ENCODE assay signal across 10 cellular contexts in genomic region chr1:208242186-208242585, GRCh38. TPM values are rescaled to one million over a fixed set of nuclear protein-coding genes. Genes with fewer than 3 reads are reported as not detected.
DNase-seq lines count a peak whose midpoint lies in the region; TF ChIP-seq lines count a peak whose summit lies in the region.
"Had no signal": no experiment of that assay in that cellular context is flagged by ENCODE, and none has a peak within 500 bp of the region (broad histone marks: within the 10 kb centered on the region; RNA-seq: fewer than 3 reads in every experiment).

No MANE protein-coding gene starts in this region.

- DNase-seq in AG09309 (ENCODE audit: low read depth), result no peak
- DNase-seq in PC-9, result no peak
- no peak for DNase-seq in epithelial cell of proximal tubule (ENCODE audit: low read depth)
- no peak for DNase-seq in nephron progenitor cell
- DNase-seq in adrenal gland, result no peak
- DNase-seq in amygdala (lab: John Stamatoyannopoulos, UW), result no peak
- no peak for DNase-seq in iPS-NIHi7 (ENCODE audit: extremely low spot score)
- no peak for DNase-seq in H9
- DNase-seq: activated CD4-positive, alpha-beta T cell treated with anti-CD3 and anti-CD28 coated beads, Interleukin-2, amount 50 U/mL, for 48 hours; Karpas-422 had no signal

- H2BK12ac ChIP-seq in H9 (ENCODE audit: insufficient read length, low read depth, low read length), result no peak overlapping the region

- no peak overlapping the region for H3T11ph ChIP-seq in H9 (ENCODE audit: low read length)

- H4K5ac ChIP-seq in H9 (ENCODE audit: insufficient read length, low read depth, low read length), result no peak overlapping the region

- no peaks in the 10 kb centered on the region for H3K27me3 ChIP-seq in PC-9 (ENCODE audit: insufficient read depth, low read depth)
- H3K27me3 ChIP-seq in adrenal gland, result no peaks in the 10 kb centered on the region
- H3K27me3 ChIP-seq in H9 (ENCODE audit: insufficient read depth, low read length), result peaks cover 24% of the 10 kb centered on the region; the same call in 1 of the 2 replicates

- no peak overlapping the region for H2BK120ac ChIP-seq in H9 (ENCODE audit: low read depth, low read length, poor library complexity, severe bottlenecking)

- no peak overlapping the region for H3K4ac ChIP-seq in H9 (ENCODE audit: low read depth, low read length)

- intact Hi-C loops in PC-9 (cut with micrococcal nuclease; ENCODE audit: unreplicated experiment), result loop anchor here (10.0 kb wide), 1 partner anchor 1113 kb away; no protein-coding TSS in a partner anchor
- intact Hi-C loops in adrenal gland (cut with DNase I), result loop anchor here (5.0 kb wide), 3 partner anchors 110 to 220 kb away; no protein-coding TSS in a partner anchor

- no peak overlapping the region for H3K27ac ChIP-seq in PC-9
- no peak overlapping the region for H3K27ac ChIP-seq in adrenal gland
- no peak overlapping the region for H3K27ac ChIP-seq in H9 (ENCODE audit: insufficient read length, low read depth, low read length)

- H3K79me1 ChIP-seq in H9 (ENCODE audit: insufficient read depth, low read depth, low read length, poor library complexity, severe bottlenecking), result no peaks in the 10 kb centered on the region

- H3F3A ChIP-seq in PC-9 (ENCODE audit: insufficient read depth, low read depth), result peaks cover 6% of the 10 kb centered on the region; the same call in 1 of the 2 replicates

- TSS peak; percentile 34 for BruUV-seq in PC-9 (replicated peaks; lab: Mats Ljungman, UMichigan)

- no peak overlapping the region for H3K14ac ChIP-seq in H9 (ENCODE audit: insufficient read depth, low read length)

- H3K27ac Mint-ChIP-seq in nephron progenitor cell (no peak overlapping the region), H9 (no peak overlapping the region)

- H2BK20ac ChIP-seq in H9 (ENCODE audit: low read depth, low read length, poor library complexity, severe bottlenecking), result no peak overlapping the region

- H3K56ac ChIP-seq in H9 (ENCODE audit: insufficient read length, low read depth, low read length), result no peak overlapping the region

- H3K4me1 ChIP-seq in PC-9 (replicated peaks; ENCODE audit: insufficient read depth) (peaks cover 36% of the 10 kb centered on the region), adrenal gland (replicated peaks in 1 of 2) (peaks cover 0 to 19% of the 10 kb centered on the region in 2 donors), H9 (ENCODE audit: insufficient read depth, low read length) (no peaks in the 10 kb centered on the region)

- H3K79me2 ChIP-seq in PC-9 (ENCODE audit: low read depth) (peaks cover 60% of the 10 kb centered on the region), H9 (ENCODE audit: insufficient read depth, low read length) (no peaks in the 10 kb centered on the region)

- H2AFZ ChIP-seq in PC-9 (no peak overlapping the region), H9 (ENCODE audit: low read length) (no peak overlapping the region)

- CTCF ChIA-PET in PC-9 (lab: Charles Lee), result interaction anchor here (1.5 to 1.8 kb wide), 3 partner anchors 34 to 220 kb away, joined by 3 to 16 read pairs (median 3); no protein-coding TSS in a partner anchor

- H3K4me3 ChIP-seq in AG09309 (ENCODE audit: control insufficient read depth, low read depth, low read length) (peak overlapping the region; percentile 57; the same call in 1 of the 2 replicates), PC-9 (peak overlapping the region; percentile 94), epithelial cell of proximal tubule (ENCODE audit: low read depth, low read length) (peak overlapping the region; percentile 87), adrenal gland (peak overlapping the region in 1 of 4 donors; percentile 90)

- TF ChIP-seq POLR2A in adrenal gland (IDR thresholded peaks at IDR 0.05), result no peak

- H3K4me1 Mint-ChIP-seq in nephron progenitor cell (peaks cover 68% of the 10 kb centered on the region), H9 (peaks cover 37 to 39% of the 10 kb centered on the region in 2 experiments)

- H3K18ac ChIP-seq in H9 (ENCODE audit: insufficient read length, low read depth, low read length), result no peak overlapping the region

- H3K36me3 Mint-ChIP-seq in nephron progenitor cell (ENCODE audit: low read depth) (no peaks in the 10 kb centered on the region), H9 (ENCODE audit: insufficient read depth in 1 of 3, low read depth in 3 of 3) (no peaks in the 10 kb centered on the region; a peak in 2 of 7 replicates)

- POLR2A ChIA-PET in PC-9 (lab: Charles Lee; ENCODE audit: unreplicated experiment), result interaction anchor here (0.5 kb wide), 1 partner anchor 14 kb away, joined by 5 read pairs; no protein-coding TSS in a partner anchor

- H4K8ac ChIP-seq in H9 (replicated peaks; ENCODE audit: insufficient read length, low read depth, low read length), result no peak overlapping the region

- H3K27me3 Mint-ChIP-seq in nephron progenitor cell (ENCODE audit: low read depth, poor library complexity) (peaks cover 31% of the 10 kb centered on the region), H9 (ENCODE audit: low read depth) (peaks cover 85% of the 10 kb centered on the region)

- H4K20me1 ChIP-seq in PC-9 (ENCODE audit: insufficient read depth), result 0 out of 2 replicates have a peak, but pooled peaks cover 5% of the 10 kb centered on the region
- no peaks in the 10 kb centered on the region for H4K20me1 ChIP-seq in H9 (ENCODE audit: control insufficient read depth, insufficient read depth, insufficient read length)

- H4K91ac ChIP-seq in H9 (ENCODE audit: insufficient read length, low read depth, low read length), result no peak overlapping the region

- peak overlapping the region; percentile 84 for H3K4me2 ChIP-seq in PC-9
- H3K4me2 ChIP-seq in H9 (ENCODE audit: insufficient read depth, insufficient read length, low read length), result no peak overlapping the region

- WGBS in adrenal gland, 4 donors, result 92 to 100% (median 94%) methylated on average over 3 of the region's 3 CpGs
- no CpG with 5 or more reads among the region's 3 CpGs for WGBS in H9 (ENCODE audit: extremely low coverage, insufficient read length, low lambda C conversion rate)

- H3K9me3 Mint-ChIP-seq in nephron progenitor cell (no peaks in the 10 kb centered on the region), H9 (peaks cover 0 to 4% of the 10 kb centered on the region in 2 experiments; a peak in 1 of 5 replicates)

- no peak overlapping the region for H2AK5ac ChIP-seq in H9 (ENCODE audit: insufficient read length, low read length)

- H3K9ac ChIP-seq in H9 (ENCODE audit: extremely low read depth, insufficient read length, low read length), result no peak overlapping the region

- H3K9me2 ChIP-seq in PC-9 (ENCODE audit: insufficient read depth), result no peaks in the 10 kb centered on the region

- H3K9me3 ChIP-seq in PC-9 (ENCODE audit: insufficient read depth, low read depth), result no peaks in the 10 kb centered on the region
- H3K9me3 ChIP-seq in adrenal gland (replicated peaks in 1 of 3), result no peaks in the 10 kb centered on the region
- H3K9me3 ChIP-seq in H9 (ENCODE audit: control insufficient read depth, low read depth, low read length), result no peaks in the 10 kb centered on the region

- no peak overlapping the region for H2BK15ac ChIP-seq in H9 (ENCODE audit: low read depth, low read length)

- no peak overlapping the region for H2BK5ac ChIP-seq in H9 (ENCODE audit: insufficient read length, low read length)

- peaks cover 19% of the 10 kb centered on the region for H3K23me2 ChIP-seq in H9 (ENCODE audit: insufficient read length, low read depth, low read length, poor library complexity, severe bottlenecking)

- H3K36me3 ChIP-seq in PC-9 (ENCODE audit: low read depth) (no peaks in the 10 kb centered on the region), adrenal gland (replicated peaks in 1 of 2) (no peaks in the 10 kb centered on the region)

- H3K23ac ChIP-seq in H9 (ENCODE audit: insufficient read length, low read depth, low read length), result no peak overlapping the region

- H3K4me3 Mint-ChIP-seq in nephron progenitor cell, result peak overlapping the region; percentile 92
- H3K4me3 Mint-ChIP-seq in H9, result peak overlapping the region in 1 of 2 experiments; percentile 86; a peak in 3 of 5 replicates

- TF ChIP-seq CTCF in AG09309 (IDR thresholded peaks at IDR 0.05; ENCODE audit: control insufficient read depth, insufficient read depth, low read depth, low read length, missing control alignments) (no peak), PC-9 (conservative IDR thresholded peaks at IDR 0.05) (no peak), epithelial cell of proximal tubule (conservative IDR thresholded peaks at IDR 0.05; ENCODE audit: low read depth, low read length) (no peak), nephron progenitor cell (IDR thresholded peaks at IDR 0.05) (no peak), adrenal gland (IDR thresholded peaks at IDR 0.05) (no peak), H9 (conservative IDR thresholded peaks at IDR 0.05) (no peak)

RNA-seq across cellular contexts. Expression of gene PLXNA2, which starts 2.0 kb away (rescaled TPM):
- 10.2 and 15.6 TPM in 2 replicates for total RNA-seq in PC-9 (2021)
- total RNA-seq in epithelial cell of proximal tubule, result 5.7 and 8.5 TPM in 2 replicates
- total RNA-seq in adrenal gland, result 1 to 10 TPM; 2.7 to 9.4 (median 5.3) TPM
- polyA plus RNA-seq in adrenal gland, result 1 to 10 TPM; 2.8 to 4.3 (median 4.3) TPM
- 0.57 and 0.64 TPM in 2 replicates for total RNA-seq in H9 (2021)
